15 cellular contexts compared by ENCODE assay signal in the genomic region with DNA sequence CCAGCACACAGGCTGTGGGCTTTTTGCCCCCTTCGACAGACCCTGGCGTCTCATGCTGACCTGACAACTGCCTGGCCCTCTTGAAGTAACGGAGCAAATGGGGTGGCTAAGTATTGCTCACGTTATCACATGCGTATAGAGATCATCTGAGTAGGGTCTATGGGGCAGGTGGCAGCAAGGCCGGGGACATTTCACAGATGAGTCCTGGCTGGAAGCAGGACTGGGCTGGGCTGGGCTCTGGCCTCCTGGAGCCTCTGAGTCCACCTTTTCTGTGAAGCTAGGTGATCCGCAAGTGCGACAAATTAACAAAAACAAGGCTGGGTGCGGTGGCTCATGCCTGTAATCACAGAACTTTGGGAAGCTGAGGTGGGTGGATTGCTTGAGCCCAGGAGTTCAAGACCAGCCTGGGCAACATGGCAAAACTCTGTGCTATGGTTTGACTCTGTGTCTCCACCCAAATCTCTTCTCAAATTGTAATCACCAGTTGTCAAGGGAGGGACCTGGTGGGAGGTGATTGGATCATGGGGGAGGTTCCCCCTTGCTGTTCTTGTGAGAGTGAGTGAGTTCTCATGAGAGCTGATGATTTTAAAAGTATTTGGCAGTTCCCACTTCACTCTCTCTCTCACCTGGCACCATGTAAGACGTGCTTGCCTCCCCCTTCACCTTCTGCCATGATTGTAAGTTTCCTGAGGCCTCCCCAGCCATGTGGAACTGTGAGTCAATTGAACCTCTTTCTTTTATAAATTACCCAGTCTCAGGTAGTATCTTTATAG.
DNase-seq lines count a peak whose midpoint lies in the region; ATAC-seq and TF ChIP-seq lines count a peak whose summit lies in the region.
"Had no signal": no experiment of that assay in that cellular context is flagged by ENCODE, and none has a peak within 500 bp of the region (broad histone marks: within the 10 kb centered on the region; RNA-seq: fewer than 3 reads in every experiment).

No MANE protein-coding gene starts in this region.

- H3K9me3 Mint-ChIP-seq in neural crest cell: no peaks in the 10 kb centered on the region

- no peaks in the 10 kb centered on the region for H3K36me3 ChIP-seq in testis (ENCODE audit: low read depth, missing control alignments)
- H3K36me3 ChIP-seq: BLaER1 had no signal

- no peak overlapping the region for H3K27ac ChIP-seq in testis
- H3K27ac ChIP-seq: BLaER1, GM23248 had no signal

- TF ChIP-seq POLR2A in testis (IDR thresholded peaks at IDR 0.05): no peak

- no peak overlapping the region for H3K4me3 ChIP-seq in testis
- H3K4me3 ChIP-seq: BLaER1, GM23248 had no signal

- H3K27me3 Mint-ChIP-seq in neural crest cell (ENCODE audit: low read depth): peaks cover 3% of the 10 kb centered on the region

- peaks cover 6% of the 10 kb centered on the region for H3K36me3 Mint-ChIP-seq in neural crest cell (ENCODE audit: low read depth)
- H3K36me3 Mint-ChIP-seq: CD14-positive monocyte; CD4-positive, alpha-beta memory T cell had no signal

- no peaks in the 10 kb centered on the region for H3K4me1 Mint-ChIP-seq in neural crest cell
- H3K4me1 Mint-ChIP-seq: CD14-positive monocyte; CD4-positive, alpha-beta memory T cell had no signal

- H3K9me3 ChIP-seq in testis: no peaks in the 10 kb centered on the region
- H3K9me3 ChIP-seq: BLaER1 had no signal

- ATAC-seq in GM18873 (IDR thresholded peaks at IDR 0.05; ENCODE audit: low FRiP score, unreplicated experiment): no peak

- DNase-seq in activated CD8-positive, alpha-beta memory T cell treated with anti-CD3 and anti-CD28 coated beads, Interleukin-2, amount 50 U/mL, for 48 hours: peak; percentile 4
- DNase-seq in activated CD8-positive, alpha-beta memory T cell treated with anti-CD3 and anti-CD28 coated beads for 24 hours: no peak
- no peak for DNase-seq in neural crest cell (ENCODE audit: low read depth, low spot score)
- DNase-seq in testis: peak; percentile 3
- DNase-seq in cerebellum (ENCODE audit: low spot score): no peak
- DNase-seq in activated naive CD4-positive, alpha-beta T cell treated with anti-CD3 and anti-CD28 coated beads, Interleukin-2, amount 50 U/mL, for 16 hours: no peak
- DNase-seq: 8988T; CD4-positive, alpha-beta memory T cell; DMS153; GDM1; GM23248; HCEC 1CT had no signal

- TF ChIP-seq CTCF in neural crest cell (conservative IDR thresholded peaks at IDR 0.05) (no peak), testis (IDR thresholded peaks at IDR 0.05) (no peak)

- intact Hi-C loops in testis (cut with DNase I; ENCODE audit: low total_unique reads): no loop called here

- H3K4me1 ChIP-seq in testis: no peaks in the 10 kb centered on the region

- peak overlapping the region; percentile 78 for H3K27ac Mint-ChIP-seq in neural crest cell (ENCODE audit: unreplicated experiment)
- H3K27ac Mint-ChIP-seq: CD14-positive monocyte; CD4-positive, alpha-beta memory T cell had no signal

- H3K4me3 Mint-ChIP-seq in neural crest cell: no peak overlapping the region
- H3K4me3 Mint-ChIP-seq: CD14-positive monocyte had no signal

- WGBS in testis, 2 donors: 95 to 96% methylated on average over 10 of the region's 10 CpGs

- H3K27me3 ChIP-seq in testis: no peaks in the 10 kb centered on the region
- H3K27me3 ChIP-seq: BLaER1 had no signal

Comparison
In these comparisons a context has a peak if more than half of its experiments do, and no peak if none do; other contexts are left out.
1. DNase-seq: peak in activated CD8-positive, alpha-beta memory T cell treated with anti-CD3 and anti-CD28 coated beads, Interleukin-2, amount 50 U/mL, for 48 hours (single experiment) and testis (single experiment); none in activated CD8-positive, alpha-beta memory T cell treated with anti-CD3 and anti-CD28 coated beads for 24 hours (single experiment), neural crest cell (single experiment), cerebellum (single experiment) and activated naive CD4-positive, alpha-beta T cell treated with anti-CD3 and anti-CD28 coated beads, Interleukin-2, amount 50 U/mL, for 16 hours (single experiment).